17 cellular contexts compared by ENCODE assay signal in the genomic region with DNA sequence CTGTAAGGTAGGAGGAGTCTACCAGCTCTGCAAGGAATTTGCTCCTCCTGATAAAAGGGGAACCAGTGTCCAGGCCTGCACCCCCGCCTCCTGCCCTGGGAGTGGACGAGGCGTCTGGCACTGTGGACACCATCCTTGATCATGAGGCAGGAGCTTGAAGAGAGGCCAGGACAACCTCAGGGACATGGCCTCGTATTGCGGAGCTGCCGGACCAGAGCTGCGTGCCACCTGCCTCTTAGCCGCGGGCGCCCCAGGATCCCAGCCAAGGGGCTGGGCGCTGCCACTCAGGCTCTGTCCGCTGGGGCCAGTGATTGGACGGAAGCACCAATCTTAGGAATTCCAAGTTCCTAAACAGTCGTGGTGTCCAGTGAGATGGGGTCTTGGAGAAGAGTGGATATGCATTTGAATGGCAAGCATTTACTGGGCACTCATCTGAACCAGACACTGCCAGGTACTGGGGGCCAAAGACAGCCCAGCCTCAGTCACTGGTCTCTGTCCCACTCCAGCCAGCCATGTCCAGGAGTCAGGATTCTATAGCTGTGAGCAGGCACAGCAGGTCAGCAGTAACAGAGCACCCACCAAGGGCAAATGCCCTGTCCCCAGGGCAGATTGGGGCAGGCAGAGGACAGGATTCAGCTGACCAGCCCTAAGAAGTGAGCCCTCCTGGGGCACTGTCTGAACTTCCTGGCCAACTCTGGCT.
"Had no signal": no experiment of that assay in that cellular context is flagged by ENCODE, and none has a peak within 500 bp of the region (broad histone marks: within the 10 kb centered on the region; RNA-seq: fewer than 3 reads in every experiment).

No MANE protein-coding gene starts in this region.

- H3K9me3 ChIP-seq: left ventricle myocardium inferior, ovary, psoas muscle, suprapubic skin, upper lobe of right lung had no signal

- H3K4me3 Mint-ChIP-seq: activated naive CD8-positive, alpha-beta T cell; naive B cell; neural progenitor cell; stimulated activated naive CD8-positive, alpha-beta T cell treated with anti-CD3 and anti-CD28 coated beads, Interleukin-15, amount 100 ng/mL, for 72 hours had no signal

- H3K36me3 ChIP-seq: left ventricle myocardium inferior, neural progenitor cell, ovary, suprapubic skin, upper lobe of right lung had no signal

- H3K27ac ChIP-seq: dorsolateral prefrontal cortex, left ventricle myocardium inferior, neural progenitor cell, psoas muscle, upper lobe of right lung had no signal

- H2AFZ ChIP-seq: neural progenitor cell had no signal

- DNase-seq: activated CD4-positive, alpha-beta T cell treated with anti-CD3 and anti-CD28 coated beads, Interleukin-2, amount 50 U/mL, for 4 hours; caudate nucleus; dorsolateral prefrontal cortex; foreskin melanocyte; left ventricle myocardium inferior; mammary epithelial cell; naive B cell; ovary; psoas muscle; right cardiac atrium; stimulated activated naive CD8-positive, alpha-beta T cell treated with anti-CD3 and anti-CD28 coated beads, Interleukin-15, amount 100 ng/mL, for 72 hours; upper lobe of right lung had no signal

- ATAC-seq: stimulated activated naive CD8-positive, alpha-beta T cell treated with anti-CD3 and anti-CD28 coated beads, Interleukin-15, amount 100 ng/mL, for 72 hours; upper lobe of right lung had no signal

- H3K27me3 ChIP-seq: neural progenitor cell, ovary, suprapubic skin, upper lobe of right lung had no signal

- H3K4me3 ChIP-seq: dorsolateral prefrontal cortex, left ventricle myocardium inferior, neural progenitor cell, ovary, psoas muscle, suprapubic skin, upper lobe of right lung had no signal

- FAIRE-seq: colon, TTC549 had no signal

- H3K4me2 ChIP-seq: neural progenitor cell had no signal

- H3K9ac ChIP-seq: neural progenitor cell had no signal

- H3K27me3 Mint-ChIP-seq: activated naive CD8-positive, alpha-beta T cell had no signal

- H3K27ac Mint-ChIP-seq: naive B cell, neural progenitor cell had no signal

- H3K4me1 ChIP-seq: neural progenitor cell, psoas muscle, upper lobe of right lung had no signal

- H3K36me3 Mint-ChIP-seq: activated naive CD8-positive, alpha-beta T cell; neural progenitor cell had no signal
